In genomic region chr9:136011703-136012496, GRCh38 we compare ENCODE assay signal across 1 cellular context.
A peak's percentile ranks its signal among the peaks of the same experiment; 100 is the strongest.
TF ChIP-seq lines count a peak whose summit lies in the region.

No MANE protein-coding gene starts in this region.

TF ChIP-seq in HepG2, 621 proteins besides CTCF, POLR2A, EP300 and RAD21 (continued from another document and continues in another):
- TF ChIP-seq ADNP (CRISPR knock-in tag; IDR thresholded peaks at IDR 0.05) = no peak
- TF ChIP-seq MYNN (CRISPR knock-in tag; IDR thresholded peaks at IDR 0.05; ENCODE audit: low read depth) = no peak
- peak; percentile 90; the same call in 1 of the 2 replicates for TF ChIP-seq ZNF333 (CRISPR knock-in tag; IDR thresholded peaks at IDR 0.05; ENCODE audit: borderline replicate concordance)
- TF ChIP-seq JDP2 (CRISPR knock-in tag; IDR thresholded peaks at IDR 0.05; ENCODE audit: borderline replicate concordance) = no peak; the same call in 1 of the 2 replicates
- TF ChIP-seq SRY (CRISPR knock-in tag; IDR thresholded peaks at IDR 0.05) = no peak
- peak; percentile 95 for TF ChIP-seq UBTF (CRISPR knock-in tag; IDR thresholded peaks at IDR 0.05)
- TF ChIP-seq HNF4G (IDR thresholded peaks at IDR 0.05; ENCODE audit: borderline replicate concordance, low read depth, low read length) = peak; percentile 67
- TF ChIP-seq HNF4G (CRISPR knock-in tag; IDR thresholded peaks at IDR 0.05; ENCODE audit: borderline replicate concordance, low read depth) = peak; percentile 81
- TF ChIP-seq DZIP1 (CRISPR knock-in tag; IDR thresholded peaks at IDR 0.05) = no peak
- peak; percentile 84 for TF ChIP-seq GATAD1 (CRISPR knock-in tag; IDR thresholded peaks at IDR 0.05)
- peak; percentile 75 for TF ChIP-seq RFXAP (CRISPR knock-in tag; IDR thresholded peaks at IDR 0.05; ENCODE audit: borderline replicate concordance)
- TF ChIP-seq RARA (CRISPR knock-in tag; IDR thresholded peaks at IDR 0.05) = peak; percentile 86
- peak; percentile 90 for TF ChIP-seq ZHX1 (CRISPR knock-in tag; IDR thresholded peaks at IDR 0.05; ENCODE audit: low read depth)
- TF ChIP-seq ZNF337 (CRISPR knock-in tag; IDR thresholded peaks at IDR 0.05; ENCODE audit: borderline replicate concordance, low read depth) = 0 out of 2 replicates have a peak, but pooled peaks have one; percentile 92
- peak; percentile 91 for TF ChIP-seq ZBTB34 (CRISPR knock-in tag; IDR thresholded peaks at IDR 0.05)
- peak; percentile 84 for TF ChIP-seq GMEB1 (CRISPR knock-in tag; IDR thresholded peaks at IDR 0.05; ENCODE audit: borderline replicate concordance)
- peak; percentile 89 for TF ChIP-seq ZEB1 (IDR thresholded peaks at IDR 0.05; ENCODE audit: insufficient replicate concordance, low read depth)
- TF ChIP-seq PAX8 (CRISPR knock-in tag; IDR thresholded peaks at IDR 0.05; ENCODE audit: borderline replicate concordance) = peak; percentile 94; the same call in 1 of the 2 replicates
- no peak for TF ChIP-seq SOX6 (IDR thresholded peaks at IDR 0.05)
- TF ChIP-seq SOX6 (CRISPR knock-in tag; IDR thresholded peaks at IDR 0.05) = peak; percentile 92
- peak; percentile 40 to 81; a peak in 3 of 4 replicates for TF ChIP-seq HMGXB4 (CRISPR knock-in tag; IDR thresholded peaks at IDR 0.05; ENCODE audit: borderline replicate concordance in 1 of 2, low read depth in 1 of 2)
- TF ChIP-seq SP1 (IDR thresholded peaks at IDR 0.05) = no peak
- peak; percentile 37 for TF ChIP-seq SP1 (CRISPR knock-in tag; IDR thresholded peaks at IDR 0.05)
- peak; percentile 80; the same call in 1 of the 2 replicates for TF ChIP-seq HINFP (CRISPR knock-in tag; IDR thresholded peaks at IDR 0.05; ENCODE audit: low read depth)
- TF ChIP-seq ZMYM4 (CRISPR knock-in tag; IDR thresholded peaks at IDR 0.05) = peak; percentile 87
- peak; percentile 69 for TF ChIP-seq ATF1 (CRISPR knock-in tag; IDR thresholded peaks at IDR 0.05)
- TF ChIP-seq ZNF773 (CRISPR knock-in tag; IDR thresholded peaks at IDR 0.05; ENCODE audit: borderline replicate concordance) = peak; percentile 92; the same call in 1 of the 2 replicates
- TF ChIP-seq ZNF703 (CRISPR knock-in tag; IDR thresholded peaks at IDR 0.05; ENCODE audit: borderline replicate concordance) = peak; percentile 91; the same call in 1 of the 2 replicates
- peak; percentile 46; the same call in 1 of the 2 replicates for TF ChIP-seq CEBPG (CRISPR knock-in tag; IDR thresholded peaks at IDR 0.05)
- peak; percentile 99 for TF ChIP-seq TBX2 (CRISPR knock-in tag; IDR thresholded peaks at IDR 0.05; ENCODE audit: borderline replicate concordance)
- no peak for TF ChIP-seq CSRNP2 (CRISPR knock-in tag; conservative IDR thresholded peaks at IDR 0.05; ENCODE audit: low read depth)
- TF ChIP-seq TEAD3 (CRISPR knock-in tag; optimal IDR thresholded peaks at IDR 0.05; ENCODE audit: borderline replicate concordance) = no peak
- no peak; the same call in 1 of the 2 replicates for TF ChIP-seq MIER3 (CRISPR knock-in tag; IDR thresholded peaks at IDR 0.05; ENCODE audit: borderline replicate concordance)
- TF ChIP-seq ZNF513 (CRISPR knock-in tag; conservative IDR thresholded peaks at IDR 0.05) = no peak
- no peak for TF ChIP-seq ZNF577 (CRISPR knock-in tag; IDR thresholded peaks at IDR 0.05; ENCODE audit: borderline replicate concordance, low read depth)
- TF ChIP-seq FOXM1 (CRISPR knock-in tag; IDR thresholded peaks at IDR 0.05) = no peak
- TF ChIP-seq ZNF709 (CRISPR knock-in tag; IDR thresholded peaks at IDR 0.05) = peak; percentile 91
- TF ChIP-seq TBL1XR1 (IDR thresholded peaks at IDR 0.05; ENCODE audit: borderline replicate concordance, low read length, partially characterized antibody) = peak; percentile 27
- peak; percentile 91; the same call in 1 of the 2 replicates for TF ChIP-seq ZNF639 (CRISPR knock-in tag; conservative IDR thresholded peaks at IDR 0.05)
